3 cellular contexts compared by ENCODE assay signal in the genomic region with DNA sequence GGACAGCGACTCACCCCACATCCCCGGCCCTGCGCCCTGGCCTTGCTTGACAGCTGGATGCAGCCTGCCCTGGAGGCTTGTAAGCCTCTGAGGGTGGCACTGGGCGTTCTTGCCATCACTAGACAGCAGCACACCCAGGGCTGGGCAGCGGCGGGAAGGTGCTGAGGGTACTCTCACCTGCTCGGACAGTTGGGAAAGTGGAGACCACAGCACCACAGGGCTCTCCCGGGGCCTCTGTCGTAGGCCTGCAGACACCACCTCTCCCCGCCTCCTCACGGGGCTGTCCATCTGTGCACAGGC.
TF ChIP-seq lines count a peak whose summit lies in the region.

No MANE protein-coding gene starts in this region.

TF ChIP-seq in SK-N-SH, 30 proteins besides CTCF, POLR2A, EP300 and RAD21 (continues in another document):
- no peak for TF ChIP-seq JUND (IDR thresholded peaks at IDR 0.05)
- no peak for TF ChIP-seq GATA2 (CRISPR knock-in tag; IDR thresholded peaks at IDR 0.05)
- TF ChIP-seq SIN3A (IDR thresholded peaks at IDR 0.05; ENCODE audit: borderline replicate concordance, low read depth, low read length), result no peak
- no peak for TF ChIP-seq USF2 (IDR thresholded peaks at IDR 0.05; ENCODE audit: borderline replicate concordance, low read depth, low read length)
- TF ChIP-seq FOSL2 (IDR thresholded peaks at IDR 0.05; ENCODE audit: borderline replicate concordance, low read depth), result no peak
- no peak for TF ChIP-seq REST (IDR thresholded peaks at IDR 0.05; ENCODE audit: low read depth, low read length)
- no peak for TF ChIP-seq EZH2phosphoT487 (IDR thresholded peaks at IDR 0.05; ENCODE audit: borderline replicate concordance, low read depth)
- TF ChIP-seq NRF1 (IDR thresholded peaks at IDR 0.05; ENCODE audit: low read depth, low read length), result no peak
- TF ChIP-seq, protein P1, sequence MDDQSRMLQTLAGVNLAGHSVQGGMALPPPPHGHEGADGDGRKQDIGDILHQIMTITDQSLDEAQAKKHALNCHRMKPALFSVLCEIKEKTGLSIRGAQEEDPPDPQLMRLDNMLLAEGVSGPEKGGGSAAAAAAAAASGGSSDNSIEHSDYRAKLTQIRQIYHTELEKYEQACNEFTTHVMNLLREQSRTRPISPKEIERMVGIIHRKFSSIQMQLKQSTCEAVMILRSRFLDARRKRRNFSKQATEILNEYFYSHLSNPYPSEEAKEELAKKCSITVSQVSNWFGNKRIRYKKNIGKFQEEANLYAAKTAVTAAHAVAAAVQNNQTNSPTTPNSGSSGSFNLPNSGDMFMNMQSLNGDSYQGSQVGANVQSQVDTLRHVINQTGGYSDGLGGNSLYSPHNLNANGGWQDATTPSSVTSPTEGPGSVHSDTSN (IDR thresholded peaks at IDR 0.05), result no peak
- no peak for TF ChIP-seq POLR2AphosphoS5 (IDR thresholded peaks at IDR 0.05; ENCODE audit: low read depth, low read length)
- TF ChIP-seq SMC3 (IDR thresholded peaks at IDR 0.05; ENCODE audit: low read depth, low read length), result no peak
- TF ChIP-seq MAX (IDR thresholded peaks at IDR 0.05; ENCODE audit: low read depth), result no peak
- TF ChIP-seq NFIC (IDR thresholded peaks at IDR 0.05; ENCODE audit: borderline replicate concordance), result no peak

TF ChIP-seq in SK-N-SH treated with all-trans-retinoic acid at 6 μM for 48 hours, 23 proteins besides CTCF, POLR2A, EP300 and RAD21:
- no peak for TF ChIP-seq ARNTL (CRISPR knock-in tag; IDR thresholded peaks at IDR 0.05; ENCODE audit: borderline replicate concordance, low read depth)
- TF ChIP-seq ZNF70 (CRISPR knock-in tag; IDR thresholded peaks at IDR 0.05), result no peak
- no peak for TF ChIP-seq GLIS3 (CRISPR knock-in tag; IDR thresholded peaks at IDR 0.05)
- TF ChIP-seq, protein P2, sequence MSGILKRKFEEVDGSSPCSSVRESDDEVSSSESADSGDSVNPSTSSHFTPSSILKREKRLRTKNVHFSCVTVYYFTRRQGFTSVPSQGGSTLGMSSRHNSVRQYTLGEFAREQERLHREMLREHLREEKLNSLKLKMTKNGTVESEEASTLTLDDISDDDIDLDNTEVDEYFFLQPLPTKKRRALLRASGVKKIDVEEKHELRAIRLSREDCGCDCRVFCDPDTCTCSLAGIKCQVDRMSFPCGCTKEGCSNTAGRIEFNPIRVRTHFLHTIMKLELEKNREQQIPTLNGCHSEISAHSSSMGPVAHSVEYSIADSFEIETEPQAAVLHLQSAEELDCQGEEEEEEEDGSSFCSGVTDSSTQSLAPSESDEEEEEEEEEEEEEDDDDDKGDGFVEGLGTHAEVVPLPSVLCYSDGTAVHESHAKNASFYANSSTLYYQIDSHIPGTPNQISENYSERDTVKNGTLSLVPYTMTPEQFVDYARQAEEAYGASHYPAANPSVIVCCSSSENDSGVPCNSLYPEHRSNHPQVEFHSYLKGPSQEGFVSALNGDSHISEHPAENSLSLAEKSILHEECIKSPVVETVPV (CRISPR knock-in tag; IDR thresholded peaks at IDR 0.05), result no peak
- no peak for TF ChIP-seq ZNF565 (CRISPR knock-in tag; conservative IDR thresholded peaks at IDR 0.05; ENCODE audit: low read depth)
- no peak for TF ChIP-seq ZNF8 (CRISPR knock-in tag; IDR thresholded peaks at IDR 0.05)
- TF ChIP-seq, protein P3, sequence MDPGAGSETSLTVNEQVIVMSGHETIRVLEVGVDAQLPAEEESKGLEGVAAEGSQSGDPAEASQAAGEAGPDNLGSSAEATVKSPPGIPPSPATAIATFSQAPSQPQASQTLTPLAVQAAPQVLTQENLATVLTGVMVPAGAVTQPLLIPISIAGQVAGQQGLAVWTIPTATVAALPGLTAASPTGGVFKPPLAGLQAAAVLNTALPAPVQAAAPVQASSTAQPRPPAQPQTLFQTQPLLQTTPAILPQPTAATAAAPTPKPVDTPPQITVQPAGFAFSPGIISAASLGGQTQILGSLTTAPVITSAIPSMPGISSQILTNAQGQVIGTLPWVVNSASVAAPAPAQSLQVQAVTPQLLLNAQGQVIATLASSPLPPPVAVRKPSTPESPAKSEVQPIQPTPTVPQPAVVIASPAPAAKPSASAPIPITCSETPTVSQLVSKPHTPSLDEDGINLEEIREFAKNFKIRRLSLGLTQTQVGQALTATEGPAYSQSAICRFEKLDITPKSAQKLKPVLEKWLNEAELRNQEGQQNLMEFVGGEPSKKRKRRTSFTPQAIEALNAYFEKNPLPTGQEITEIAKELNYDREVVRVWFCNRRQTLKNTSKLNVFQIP (CRISPR knock-in tag; IDR thresholded peaks at IDR 0.05; ENCODE audit: borderline replicate concordance, low read depth), result no peak
- no peak for TF ChIP-seq TOX (CRISPR knock-in tag; IDR thresholded peaks at IDR 0.05; ENCODE audit: borderline replicate concordance)
- no peak for TF ChIP-seq PATZ1 (CRISPR knock-in tag; IDR thresholded peaks at IDR 0.05; ENCODE audit: borderline replicate concordance)
- TF ChIP-seq ZFP30 (CRISPR knock-in tag; IDR thresholded peaks at IDR 0.05), result no peak
- TF ChIP-seq ESRRG (CRISPR knock-in tag; IDR thresholded peaks at IDR 0.05), result no peak
- no peak for TF ChIP-seq OSR1 (CRISPR knock-in tag; IDR thresholded peaks at IDR 0.05)
- no peak for TF ChIP-seq ZFP3 (CRISPR knock-in tag; IDR thresholded peaks at IDR 0.05)
- TF ChIP-seq RARB (CRISPR knock-in tag; IDR thresholded peaks at IDR 0.05), result no peak
- TF ChIP-seq ZC3H10 (CRISPR knock-in tag; IDR thresholded peaks at IDR 0.05), result no peak
- TF ChIP-seq TCF4 (CRISPR knock-in tag; IDR thresholded peaks at IDR 0.05; ENCODE audit: borderline replicate concordance), result no peak
- TF ChIP-seq TSHZ2 (CRISPR knock-in tag; IDR thresholded peaks at IDR 0.05), result no peak

TF ChIP-seq in HepG2, 621 proteins besides CTCF, POLR2A, EP300 and RAD21:
- TF ChIP-seq ZNF564 (CRISPR knock-in tag; IDR thresholded peaks at IDR 0.05), result no peak
- TF ChIP-seq, protein P4, sequence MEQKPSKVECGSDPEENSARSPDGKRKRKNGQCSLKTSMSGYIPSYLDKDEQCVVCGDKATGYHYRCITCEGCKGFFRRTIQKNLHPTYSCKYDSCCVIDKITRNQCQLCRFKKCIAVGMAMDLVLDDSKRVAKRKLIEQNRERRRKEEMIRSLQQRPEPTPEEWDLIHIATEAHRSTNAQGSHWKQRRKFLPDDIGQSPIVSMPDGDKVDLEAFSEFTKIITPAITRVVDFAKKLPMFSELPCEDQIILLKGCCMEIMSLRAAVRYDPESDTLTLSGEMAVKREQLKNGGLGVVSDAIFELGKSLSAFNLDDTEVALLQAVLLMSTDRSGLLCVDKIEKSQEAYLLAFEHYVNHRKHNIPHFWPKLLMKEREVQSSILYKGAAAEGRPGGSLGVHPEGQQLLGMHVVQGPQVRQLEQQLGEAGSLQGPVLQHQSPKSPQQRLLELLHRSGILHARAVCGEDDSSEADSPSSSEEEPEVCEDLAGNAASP (CRISPR knock-in tag; IDR thresholded peaks at IDR 0.05; ENCODE audit: borderline replicate concordance), result no peak
- TF ChIP-seq ZNF354B (CRISPR knock-in tag; IDR thresholded peaks at IDR 0.05), result no peak
- TF ChIP-seq SRSF1 (optimal IDR thresholded peaks at IDR 0.05; ENCODE audit: low read depth, low read length), result no peak
- TF ChIP-seq IRF2 (CRISPR knock-in tag; IDR thresholded peaks at IDR 0.05), result no peak
